ENCODE assay signal across 8 cellular contexts in the genomic region with DNA sequence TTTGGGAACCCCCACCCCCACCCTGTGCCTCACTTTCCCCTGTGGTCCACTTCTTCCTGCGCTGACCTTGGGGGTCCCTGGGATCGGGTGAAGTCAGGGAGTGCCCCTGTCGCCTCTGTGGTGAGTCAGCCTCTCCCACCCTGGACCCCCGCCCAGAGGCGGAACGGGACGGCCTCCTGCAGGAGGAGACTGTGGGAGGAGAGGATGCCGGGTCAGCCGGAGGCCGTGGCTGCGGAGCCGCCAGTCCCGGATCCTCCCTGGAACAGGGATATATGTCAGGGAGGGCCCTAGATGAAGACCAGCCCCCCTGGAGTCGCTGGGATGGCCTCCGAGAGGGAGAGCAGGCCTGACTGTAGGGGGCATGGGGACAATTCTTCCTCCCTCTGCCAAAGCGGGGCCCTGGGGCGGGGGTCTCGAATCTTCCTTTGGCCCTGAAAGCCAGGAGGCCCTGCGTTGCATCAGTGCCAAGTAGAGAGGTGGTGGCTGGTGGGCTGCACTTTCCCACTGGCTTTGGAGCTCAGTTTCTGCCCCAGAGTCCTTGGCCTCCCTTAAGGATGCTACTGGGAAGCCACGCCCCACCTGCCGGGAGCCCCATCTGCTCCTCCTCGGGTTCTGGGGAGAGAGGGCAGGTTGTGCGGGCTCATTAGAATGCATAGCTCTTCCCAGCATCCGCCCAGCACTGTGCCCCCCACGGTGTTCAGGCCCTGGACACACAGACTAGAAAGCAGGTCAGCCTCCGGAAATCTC. TPM values are rescaled to one million over a fixed set of nuclear protein-coding genes. Genes with fewer than 3 reads are reported as not detected.
DNase-seq lines count a peak whose midpoint lies in the region; ATAC-seq and TF ChIP-seq lines count a peak whose summit lies in the region.

No MANE protein-coding gene starts in this region.

- peaks cover 39% of the 10 kb centered on the region for H3K27me3 Mint-ChIP-seq in activated T-cell treated with anti-CD3 and anti-CD28 coated beads, Interleukin-2, amount 50 U/mL, for 72 hours (ENCODE audit: low read depth)
- peaks cover 75% of the 10 kb centered on the region for H3K27me3 Mint-ChIP-seq in stimulated activated naive CD8-positive, alpha-beta T cell treated with anti-CD3 and anti-CD28 coated beads, Interleukin-15, amount 100 ng/mL, for 72 hours
- peaks cover 6 to 29% (median 8%) of the 10 kb centered on the region in 3 donors for H3K27me3 Mint-ChIP-seq in immature natural killer cell (ENCODE audit: low read depth in 3 of 3)

- in situ Hi-C loops in astrocyte of the spinal cord (cut with HindIII; ENCODE audit: low sequenced_read_pairs) = no loop called here
- in situ Hi-C loops in GM13977 (cut with MboI; ENCODE audit: low pct_unique_long_range_greater_than_20kb, low sequenced_read_pairs, unreplicated experiment) = no loop called here

- no peak overlapping the region for H3K27ac Mint-ChIP-seq in activated T-cell treated with anti-CD3 and anti-CD28 coated beads, Interleukin-2, amount 50 U/mL, for 72 hours
- H3K27ac Mint-ChIP-seq in stimulated activated naive CD8-positive, alpha-beta T cell treated with anti-CD3 and anti-CD28 coated beads, Interleukin-15, amount 100 ng/mL, for 72 hours = no peak overlapping the region
- no peak overlapping the region for H3K27ac Mint-ChIP-seq in immature natural killer cell

- TF ChIP-seq CTCF in astrocyte of the spinal cord (IDR thresholded peaks at IDR 0.05; ENCODE audit: low read depth, low read length) (no peak), GM13977 (IDR thresholded peaks at IDR 0.05; ENCODE audit: extremely low read depth, insufficient read depth, missing control alignments) (no peak)

- peak overlapping the region; percentile 46 to 54 for H3K4me3 Mint-ChIP-seq in activated T-cell treated with anti-CD3 and anti-CD28 coated beads, Interleukin-2, amount 50 U/mL, for 72 hours
- peak overlapping the region; percentile 61 to 70 for H3K4me3 Mint-ChIP-seq in stimulated activated naive CD8-positive, alpha-beta T cell treated with anti-CD3 and anti-CD28 coated beads, Interleukin-15, amount 100 ng/mL, for 72 hours
- H3K4me3 Mint-ChIP-seq in immature natural killer cell = no peak overlapping the region

- DNase-seq in activated T-cell treated with anti-CD3 and anti-CD28 coated beads, Interleukin-2, amount 50 U/mL, for 72 hours = no peak
- no peak for DNase-seq in activated T-cell treated with anti-CD3 and anti-CD28 coated beads, Interleukin-2, amount 50 U/mL, for 48 hours
- peak; percentile 40 for DNase-seq in astrocyte of the spinal cord (ENCODE audit: low read depth, low spot score)
- DNase-seq in iPS-NIHi7 (ENCODE audit: extremely low spot score) = peak; percentile 76
- no peak for DNase-seq in stimulated activated naive CD8-positive, alpha-beta T cell treated with anti-CD3 and anti-CD28 coated beads, Interleukin-15, amount 100 ng/mL, for 72 hours
- DNase-seq in GM13977 (ENCODE audit: low spot score) = no peak
- DNase-seq in immature natural killer cell = no peak
- no peak for DNase-seq in kidney glomerular epithelial cell (lab: John Stamatoyannopoulos, UW)

- no peak for ATAC-seq in activated T-cell treated with anti-CD3 and anti-CD28 coated beads, Interleukin-2, amount 50 U/mL, for 72 hours (replicated peaks in 1 of 2)
- ATAC-seq in stimulated activated naive CD8-positive, alpha-beta T cell treated with anti-CD3 and anti-CD28 coated beads, Interleukin-15, amount 100 ng/mL, for 72 hours = no peak

- H3K4me3 ChIP-seq in astrocyte of the spinal cord (ENCODE audit: low read depth, low read length) = peak overlapping the region; percentile 66

- H3K9me3 Mint-ChIP-seq in activated T-cell treated with anti-CD3 and anti-CD28 coated beads, Interleukin-2, amount 50 U/mL, for 72 hours = no peaks in the 10 kb centered on the region
- no peaks in the 10 kb centered on the region for H3K9me3 Mint-ChIP-seq in stimulated activated naive CD8-positive, alpha-beta T cell treated with anti-CD3 and anti-CD28 coated beads, Interleukin-15, amount 100 ng/mL, for 72 hours
- H3K9me3 Mint-ChIP-seq in immature natural killer cell = no peaks in the 10 kb centered on the region

- H3K36me3 Mint-ChIP-seq in activated T-cell treated with anti-CD3 and anti-CD28 coated beads, Interleukin-2, amount 50 U/mL, for 72 hours (ENCODE audit: insufficient read depth in 2 of 2) = no peaks in the 10 kb centered on the region
- H3K36me3 Mint-ChIP-seq in immature natural killer cell = peaks cover 0 to 4% (median 0%) of the 10 kb centered on the region in 3 donors

- H3K4me1 Mint-ChIP-seq in activated T-cell treated with anti-CD3 and anti-CD28 coated beads, Interleukin-2, amount 50 U/mL, for 72 hours (ENCODE audit: low read depth) = peaks cover 9% of the 10 kb centered on the region
- peaks cover 21% of the 10 kb centered on the region for H3K4me1 Mint-ChIP-seq in stimulated activated naive CD8-positive, alpha-beta T cell treated with anti-CD3 and anti-CD28 coated beads, Interleukin-15, amount 100 ng/mL, for 72 hours
- H3K4me1 Mint-ChIP-seq in immature natural killer cell = peaks cover 0 to 7% of the 10 kb centered on the region in 2 donors

RNA-seq across cellular contexts. Expression of gene ARHGEF10L, which starts 0.9 kb away (rescaled TPM):
- not detected for total RNA-seq in activated T-cell treated with anti-CD3 and anti-CD28 coated beads, Interleukin-2, amount 50 U/mL, for 72 hours
- under 1 TPM in 2 of 3 donors, not detected in 1; 0.17 to 0.20 TPM for polyA plus RNA-seq in immature natural killer cell

Comparison
In these comparisons a context has a peak if more than half of its experiments do, and no peak if none do; other contexts are left out.
1. DNase-seq: peak in astrocyte of the spinal cord (single experiment) and iPS-NIHi7 (single experiment); none in activated T-cell treated with anti-CD3 and anti-CD28 coated beads, Interleukin-2, amount 50 U/mL, for 72 hours (0 of 2), activated T-cell treated with anti-CD3 and anti-CD28 coated beads, Interleukin-2, amount 50 U/mL, for 48 hours (0 of 2), stimulated activated naive CD8-positive, alpha-beta T cell treated with anti-CD3 and anti-CD28 coated beads, Interleukin-15, amount 100 ng/mL, for 72 hours (0 of 2), GM13977 (single experiment), immature natural killer cell (0 of 3) and kidney glomerular epithelial cell (single experiment).
2. H3K4me3 Mint-ChIP-seq: peak in activated T-cell treated with anti-CD3 and anti-CD28 coated beads, Interleukin-2, amount 50 U/mL, for 72 hours (2 of 2) and stimulated activated naive CD8-positive, alpha-beta T cell treated with anti-CD3 and anti-CD28 coated beads, Interleukin-15, amount 100 ng/mL, for 72 hours (2 of 2); none in immature natural killer cell (0 of 5).